In the genomic region with DNA sequence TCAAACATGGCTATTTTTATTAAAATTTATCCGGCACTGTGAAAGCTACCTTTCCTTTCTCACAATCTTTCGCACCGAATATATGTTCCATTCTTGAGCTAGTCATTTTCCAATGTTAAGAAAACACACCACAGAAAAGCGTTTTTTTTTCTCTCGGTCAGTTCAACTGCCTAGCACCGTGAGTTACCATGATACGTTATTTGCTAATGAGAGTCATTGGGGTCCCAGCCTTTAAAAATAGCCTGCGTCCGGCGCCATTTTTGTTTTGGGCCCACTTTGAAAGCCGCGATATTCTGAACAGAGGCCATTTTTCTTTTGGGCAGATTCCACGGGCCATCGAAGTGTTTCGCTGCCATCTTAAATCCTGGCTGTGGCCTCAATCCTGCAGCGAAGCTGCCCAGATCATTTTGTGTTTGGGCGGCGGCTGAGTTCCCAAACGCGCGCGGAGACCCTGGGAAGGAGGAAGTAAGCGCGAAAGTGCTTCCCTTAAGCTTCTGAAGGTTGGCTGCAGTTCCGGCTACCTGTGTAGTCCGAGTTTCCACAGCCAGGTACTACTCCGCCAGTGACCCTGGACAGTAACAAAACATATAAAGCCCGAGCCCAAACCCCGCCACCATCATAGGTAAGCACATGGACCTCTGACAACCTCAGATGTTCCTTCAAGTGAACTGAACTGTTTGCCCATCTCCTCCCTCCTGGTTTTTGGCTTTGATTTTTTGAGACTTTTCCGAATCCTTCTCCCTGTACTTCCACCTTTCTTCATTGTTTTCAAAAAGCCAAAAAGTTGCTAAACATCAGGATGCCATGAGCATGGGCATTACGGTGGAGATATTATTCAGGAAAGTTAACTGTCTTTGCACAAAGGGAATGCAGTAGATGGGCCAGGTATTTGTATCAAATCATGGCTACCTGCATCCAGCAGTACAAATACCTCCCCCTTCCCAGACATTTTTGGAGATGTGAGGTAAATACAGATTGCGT, we compare ENCODE assay signal across 1 cellular context.
A peak's percentile ranks its signal among the peaks of the same experiment; 100 is the strongest.
TF ChIP-seq lines count a peak whose summit lies in the region.

A gene (plus strand): TSS at position 474 of the 981 bp plus-strand sequence. CDS start 22,900 bp downstream, outside the sequence.

TF ChIP-seq in GM12878, 131 proteins besides CTCF, POLR2A, EP300 and RAD21 (continued from another document and continues in another):
- TF ChIP-seq, protein P1, sequence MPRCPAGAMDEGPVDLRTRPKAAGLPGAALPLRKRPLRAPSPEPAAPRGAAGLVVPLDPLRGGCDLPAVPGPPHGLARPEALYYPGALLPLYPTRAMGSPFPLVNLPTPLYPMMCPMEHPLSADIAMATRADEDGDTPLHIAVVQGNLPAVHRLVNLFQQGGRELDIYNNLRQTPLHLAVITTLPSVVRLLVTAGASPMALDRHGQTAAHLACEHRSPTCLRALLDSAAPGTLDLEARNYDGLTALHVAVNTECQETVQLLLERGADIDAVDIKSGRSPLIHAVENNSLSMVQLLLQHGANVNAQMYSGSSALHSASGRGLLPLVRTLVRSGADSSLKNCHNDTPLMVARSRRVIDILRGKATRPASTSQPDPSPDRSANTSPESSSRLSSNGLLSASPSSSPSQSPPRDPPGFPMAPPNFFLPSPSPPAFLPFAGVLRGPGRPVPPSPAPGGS (IDR thresholded peaks at IDR 0.05; ENCODE audit: borderline replicate concordance, insufficient read depth, low read depth, low read length, poor library complexity, severe bottlenecking) = no peak
- TF ChIP-seq BCL11A (IDR thresholded peaks at IDR 0.05; ENCODE audit: low read depth, low read length) (no peak), FOXK2 (IDR thresholded peaks at IDR 0.05) (no peak; the same call in 1 of the 2 replicates), PAX8 (IDR thresholded peaks at IDR 0.05) (peak; percentile 85; the same call in 1 of the 2 replicates), SMARCA5 (IDR thresholded peaks at IDR 0.05) (0 out of 2 replicates have a peak, but pooled peaks have one; percentile 13), CBX5 (IDR thresholded peaks at IDR 0.05; ENCODE audit: low read depth) (no peak), KAT2A (conservative IDR thresholded peaks at IDR 0.05; ENCODE audit: control insufficient read depth, low read depth, low read length) (no peak), CBX3 (IDR thresholded peaks at IDR 0.05; ENCODE audit: borderline replicate concordance, low read depth) (no peak), EGR1 (IDR thresholded peaks at IDR 0.05; ENCODE audit: borderline replicate concordance in 1 of 2, low read depth in 2 of 2, low read length in 2 of 2) (peak in 1 of 2 experiments; percentile 48; a peak in 2 of 3 replicates), RAD51 (IDR thresholded peaks at IDR 0.05) (peak; percentile 8), JUNB (IDR thresholded peaks at IDR 0.05) (no peak), MYC (IDR thresholded peaks at IDR 0.05; ENCODE audit: insufficient read depth, insufficient read length, insufficient replicate concordance, low read length, severe bottlenecking) (no peak), ZNF622 (IDR thresholded peaks at IDR 0.05) (no peak), SP1 (IDR thresholded peaks at IDR 0.05; ENCODE audit: low read depth, low read length) (no peak), IKZF1 (conservative IDR thresholded peaks at IDR 0.05) (peak; percentile 97), ZNF384 (IDR thresholded peaks at IDR 0.05; ENCODE audit: borderline replicate concordance, low read depth, low read length) (no peak), KLF5 (IDR thresholded peaks at IDR 0.05; ENCODE audit: partially characterized antibody) (no peak), SREBF1 (IDR thresholded peaks at IDR 0.05; ENCODE audit: low read length) (no peak), NFYA (IDR thresholded peaks at IDR 0.05; ENCODE audit: borderline replicate concordance, low read depth, low read length) (no peak), TCF7 (IDR thresholded peaks at IDR 0.05; ENCODE audit: borderline replicate concordance) (peak; percentile 40; the same call in 1 of the 2 replicates), MTA3 (IDR thresholded peaks at IDR 0.05; ENCODE audit: borderline replicate concordance, low read length) (peak; percentile 53; the same call in 1 of the 2 replicates), NFXL1 (IDR thresholded peaks at IDR 0.05; ENCODE audit: borderline replicate concordance) (no peak), CEBPB (IDR thresholded peaks at IDR 0.05; ENCODE audit: borderline replicate concordance in 1 of 2, low read depth in 2 of 2, low read length in 2 of 2) (no peak), DPF2 (IDR thresholded peaks at IDR 0.05) (no peak), NFIC (IDR thresholded peaks at IDR 0.05; ENCODE audit: low read depth, low read length) (no peak)
- TF ChIP-seq, protein P2, sequence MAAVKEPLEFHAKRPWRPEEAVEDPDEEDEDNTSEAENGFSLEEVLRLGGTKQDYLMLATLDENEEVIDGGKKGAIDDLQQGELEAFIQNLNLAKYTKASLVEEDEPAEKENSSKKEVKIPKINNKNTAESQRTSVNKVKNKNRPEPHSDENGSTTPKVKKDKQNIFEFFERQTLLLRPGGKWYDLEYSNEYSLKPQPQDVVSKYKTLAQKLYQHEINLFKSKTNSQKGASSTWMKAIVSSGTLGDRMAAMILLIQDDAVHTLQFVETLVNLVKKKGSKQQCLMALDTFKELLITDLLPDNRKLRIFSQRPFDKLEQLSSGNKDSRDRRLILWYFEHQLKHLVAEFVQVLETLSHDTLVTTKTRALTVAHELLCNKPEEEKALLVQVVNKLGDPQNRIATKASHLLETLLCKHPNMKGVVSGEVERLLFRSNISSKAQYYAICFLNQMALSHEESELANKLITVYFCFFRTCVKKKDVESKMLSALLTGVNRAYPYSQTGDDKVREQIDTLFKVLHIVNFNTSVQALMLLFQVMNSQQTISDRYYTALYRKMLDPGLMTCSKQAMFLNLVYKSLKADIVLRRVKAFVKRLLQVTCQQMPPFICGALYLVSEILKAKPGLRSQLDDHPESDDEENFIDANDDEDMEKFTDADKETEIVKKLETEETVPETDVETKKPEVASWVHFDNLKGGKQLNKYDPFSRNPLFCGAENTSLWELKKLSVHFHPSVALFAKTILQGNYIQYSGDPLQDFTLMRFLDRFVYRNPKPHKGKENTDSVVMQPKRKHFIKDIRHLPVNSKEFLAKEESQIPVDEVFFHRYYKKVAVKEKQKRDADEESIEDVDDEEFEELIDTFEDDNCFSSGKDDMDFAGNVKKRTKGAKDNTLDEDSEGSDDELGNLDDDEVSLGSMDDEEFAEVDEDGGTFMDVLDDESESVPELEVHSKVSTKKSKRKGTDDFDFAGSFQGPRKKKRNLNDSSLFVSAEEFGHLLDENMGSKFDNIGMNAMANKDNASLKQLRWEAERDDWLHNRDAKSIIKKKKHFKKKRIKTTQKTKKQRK (IDR thresholded peaks at IDR 0.05; ENCODE audit: low read depth, low read length) = no peak
- TF ChIP-seq, protein P3, sequence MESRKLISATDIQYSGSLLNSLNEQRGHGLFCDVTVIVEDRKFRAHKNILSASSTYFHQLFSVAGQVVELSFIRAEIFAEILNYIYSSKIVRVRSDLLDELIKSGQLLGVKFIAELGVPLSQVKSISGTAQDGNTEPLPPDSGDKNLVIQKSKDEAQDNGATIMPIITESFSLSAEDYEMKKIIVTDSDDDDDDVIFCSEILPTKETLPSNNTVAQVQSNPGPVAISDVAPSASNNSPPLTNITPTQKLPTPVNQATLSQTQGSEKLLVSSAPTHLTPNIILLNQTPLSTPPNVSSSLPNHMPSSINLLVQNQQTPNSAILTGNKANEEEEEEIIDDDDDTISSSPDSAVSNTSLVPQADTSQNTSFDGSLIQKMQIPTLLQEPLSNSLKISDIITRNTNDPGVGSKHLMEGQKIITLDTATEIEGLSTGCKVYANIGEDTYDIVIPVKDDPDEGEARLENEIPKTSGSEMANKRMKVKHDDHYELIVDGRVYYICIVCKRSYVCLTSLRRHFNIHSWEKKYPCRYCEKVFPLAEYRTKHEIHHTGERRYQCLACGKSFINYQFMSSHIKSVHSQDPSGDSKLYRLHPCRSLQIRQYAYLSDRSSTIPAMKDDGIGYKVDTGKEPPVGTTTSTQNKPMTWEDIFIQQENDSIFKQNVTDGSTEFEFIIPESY (IDR thresholded peaks at IDR 0.05) = no peak
- TF ChIP-seq, protein P4, sequence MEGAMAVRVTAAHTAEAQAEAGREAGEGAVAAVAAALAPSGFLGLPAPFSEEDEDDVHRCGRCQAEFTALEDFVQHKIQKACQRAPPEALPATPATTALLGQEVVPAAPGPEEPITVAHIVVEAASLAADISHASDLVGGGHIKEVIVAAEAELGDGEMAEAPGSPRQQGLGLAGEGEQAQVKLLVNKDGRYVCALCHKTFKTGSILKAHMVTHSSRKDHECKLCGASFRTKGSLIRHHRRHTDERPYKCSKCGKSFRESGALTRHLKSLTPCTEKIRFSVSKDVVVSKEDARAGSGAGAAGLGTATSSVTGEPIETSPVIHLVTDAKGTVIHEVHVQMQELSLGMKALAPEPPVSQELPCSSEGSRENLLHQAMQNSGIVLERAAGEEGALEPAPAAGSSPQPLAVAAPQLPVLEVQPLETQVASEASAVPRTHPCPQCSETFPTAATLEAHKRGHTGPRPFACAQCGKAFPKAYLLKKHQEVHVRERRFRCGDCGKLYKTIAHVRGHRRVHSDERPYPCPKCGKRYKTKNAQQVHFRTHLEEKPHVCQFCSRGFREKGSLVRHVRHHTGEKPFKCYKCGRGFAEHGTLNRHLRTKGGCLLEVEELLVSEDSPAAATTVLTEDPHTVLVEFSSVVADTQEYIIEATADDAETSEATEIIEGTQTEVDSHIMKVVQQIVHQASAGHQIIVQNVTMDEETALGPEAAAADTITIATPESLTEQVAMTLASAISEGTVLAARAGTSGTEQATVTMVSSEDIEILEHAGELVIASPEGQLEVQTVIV (IDR thresholded peaks at IDR 0.05; ENCODE audit: borderline replicate concordance, partially characterized antibody) = peak; percentile 61
- TF ChIP-seq, protein P5, sequence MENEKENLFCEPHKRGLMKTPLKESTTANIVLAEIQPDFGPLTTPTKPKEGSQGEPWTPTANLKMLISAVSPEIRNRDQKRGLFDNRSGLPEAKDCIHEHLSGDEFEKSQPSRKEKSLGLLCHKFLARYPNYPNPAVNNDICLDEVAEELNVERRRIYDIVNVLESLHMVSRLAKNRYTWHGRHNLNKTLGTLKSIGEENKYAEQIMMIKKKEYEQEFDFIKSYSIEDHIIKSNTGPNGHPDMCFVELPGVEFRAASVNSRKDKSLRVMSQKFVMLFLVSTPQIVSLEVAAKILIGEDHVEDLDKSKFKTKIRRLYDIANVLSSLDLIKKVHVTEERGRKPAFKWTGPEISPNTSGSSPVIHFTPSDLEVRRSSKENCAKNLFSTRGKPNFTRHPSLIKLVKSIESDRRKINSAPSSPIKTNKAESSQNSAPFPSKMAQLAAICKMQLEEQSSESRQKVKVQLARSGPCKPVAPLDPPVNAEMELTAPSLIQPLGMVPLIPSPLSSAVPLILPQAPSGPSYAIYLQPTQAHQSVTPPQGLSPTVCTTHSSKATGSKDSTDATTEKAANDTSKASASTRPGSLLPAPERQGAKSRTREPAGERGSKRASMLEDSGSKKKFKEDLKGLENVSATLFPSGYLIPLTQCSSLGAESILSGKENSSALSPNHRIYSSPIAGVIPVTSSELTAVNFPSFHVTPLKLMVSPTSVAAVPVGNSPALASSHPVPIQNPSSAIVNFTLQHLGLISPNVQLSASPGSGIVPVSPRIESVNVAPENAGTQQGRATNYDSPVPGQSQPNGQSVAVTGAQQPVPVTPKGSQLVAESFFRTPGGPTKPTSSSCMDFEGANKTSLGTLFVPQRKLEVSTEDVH (IDR thresholded peaks at IDR 0.05; ENCODE audit: low read depth, partially characterized antibody) = peak; percentile 25
- TF ChIP-seq, protein P6, sequence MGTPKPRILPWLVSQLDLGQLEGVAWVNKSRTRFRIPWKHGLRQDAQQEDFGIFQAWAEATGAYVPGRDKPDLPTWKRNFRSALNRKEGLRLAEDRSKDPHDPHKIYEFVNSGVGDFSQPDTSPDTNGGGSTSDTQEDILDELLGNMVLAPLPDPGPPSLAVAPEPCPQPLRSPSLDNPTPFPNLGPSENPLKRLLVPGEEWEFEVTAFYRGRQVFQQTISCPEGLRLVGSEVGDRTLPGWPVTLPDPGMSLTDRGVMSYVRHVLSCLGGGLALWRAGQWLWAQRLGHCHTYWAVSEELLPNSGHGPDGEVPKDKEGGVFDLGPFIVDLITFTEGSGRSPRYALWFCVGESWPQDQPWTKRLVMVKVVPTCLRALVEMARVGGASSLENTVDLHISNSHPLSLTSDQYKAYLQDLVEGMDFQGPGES (IDR thresholded peaks at IDR 0.05) = no peak; the same call in 1 of the 2 replicates
- TF ChIP-seq, protein P7, sequence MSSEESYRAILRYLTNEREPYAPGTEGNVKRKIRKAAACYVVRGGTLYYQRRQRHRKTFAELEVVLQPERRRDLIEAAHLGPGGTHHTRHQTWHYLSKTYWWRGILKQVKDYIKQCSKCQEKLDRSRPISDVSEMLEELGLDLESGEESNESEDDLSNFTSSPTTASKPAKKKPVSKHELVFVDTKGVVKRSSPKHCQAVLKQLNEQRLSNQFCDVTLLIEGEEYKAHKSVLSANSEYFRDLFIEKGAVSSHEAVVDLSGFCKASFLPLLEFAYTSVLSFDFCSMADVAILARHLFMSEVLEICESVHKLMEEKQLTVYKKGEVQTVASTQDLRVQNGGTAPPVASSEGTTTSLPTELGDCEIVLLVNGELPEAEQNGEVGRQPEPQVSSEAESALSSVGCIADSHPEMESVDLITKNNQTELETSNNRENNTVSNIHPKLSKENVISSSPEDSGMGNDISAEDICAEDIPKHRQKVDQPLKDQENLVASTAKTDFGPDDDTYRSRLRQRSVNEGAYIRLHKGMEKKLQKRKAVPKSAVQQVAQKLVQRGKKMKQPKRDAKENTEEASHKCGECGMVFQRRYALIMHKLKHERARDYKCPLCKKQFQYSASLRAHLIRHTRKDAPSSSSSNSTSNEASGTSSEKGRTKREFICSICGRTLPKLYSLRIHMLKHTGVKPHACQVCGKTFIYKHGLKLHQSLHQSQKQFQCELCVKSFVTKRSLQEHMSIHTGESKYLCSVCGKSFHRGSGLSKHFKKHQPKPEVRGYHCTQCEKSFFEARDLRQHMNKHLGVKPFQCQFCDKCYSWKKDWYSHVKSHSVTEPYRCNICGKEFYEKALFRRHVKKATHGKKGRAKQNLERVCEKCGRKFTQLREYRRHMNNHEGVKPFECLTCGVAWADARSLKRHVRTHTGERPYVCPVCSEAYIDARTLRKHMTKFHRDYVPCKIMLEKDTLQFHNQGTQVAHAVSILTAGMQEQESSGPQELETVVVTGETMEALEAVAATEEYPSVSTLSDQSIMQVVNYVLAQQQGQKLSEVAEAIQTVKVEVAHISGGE (CRISPR knock-in tag; IDR thresholded peaks at IDR 0.05) = no peak
- TF ChIP-seq, protein P8, sequence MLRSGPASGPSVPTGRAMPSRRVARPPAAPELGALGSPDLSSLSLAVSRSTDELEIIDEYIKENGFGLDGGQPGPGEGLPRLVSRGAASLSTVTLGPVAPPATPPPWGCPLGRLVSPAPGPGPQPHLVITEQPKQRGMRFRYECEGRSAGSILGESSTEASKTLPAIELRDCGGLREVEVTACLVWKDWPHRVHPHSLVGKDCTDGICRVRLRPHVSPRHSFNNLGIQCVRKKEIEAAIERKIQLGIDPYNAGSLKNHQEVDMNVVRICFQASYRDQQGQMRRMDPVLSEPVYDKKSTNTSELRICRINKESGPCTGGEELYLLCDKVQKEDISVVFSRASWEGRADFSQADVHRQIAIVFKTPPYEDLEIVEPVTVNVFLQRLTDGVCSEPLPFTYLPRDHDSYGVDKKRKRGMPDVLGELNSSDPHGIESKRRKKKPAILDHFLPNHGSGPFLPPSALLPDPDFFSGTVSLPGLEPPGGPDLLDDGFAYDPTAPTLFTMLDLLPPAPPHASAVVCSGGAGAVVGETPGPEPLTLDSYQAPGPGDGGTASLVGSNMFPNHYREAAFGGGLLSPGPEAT (IDR thresholded peaks at IDR 0.05; ENCODE audit: low read depth) = no peak; the same call in 1 of the 2 replicates
